In genomic region chr13:110015253-110015652, GRCh38 we compare ENCODE assay signal across 14 cellular contexts.
A peak's percentile ranks its signal among the peaks of the same experiment; 100 is the strongest.
DNase-seq lines count a peak whose midpoint lies in the region; ATAC-seq, FAIRE-seq and TF ChIP-seq lines count a peak whose summit lies in the region.
"Had no signal": no experiment of that assay in that cellular context is flagged by ENCODE, and none has a peak within 500 bp of the region (broad histone marks: within the 10 kb centered on the region; RNA-seq: fewer than 3 reads in every experiment).

No MANE protein-coding gene starts in this region.

- ATAC-seq in GM18505 (IDR thresholded peaks at IDR 0.05; ENCODE audit: unreplicated experiment) (no peak), HG02981 (IDR thresholded peaks at IDR 0.05; ENCODE audit: unreplicated experiment) (no peak)
- ATAC-seq: activated CD8-positive, alpha-beta T cell treated with anti-CD3 and anti-CD28 coated beads for 36 hours had no signal

- DNase-seq in Daoy (ENCODE audit: low read depth) (peak; percentile 60), NCI-H2029 treated with DMSO at 0.1 percent for 48 hours (lab: John Stamatoyannopoulos, UW) (peak; percentile 93), amniotic epithelial cell (ENCODE audit: low read depth) (peak; percentile 38), osteocyte (ENCODE audit: extremely low spot score, unreplicated experiment) (no peak), D721Med (ENCODE audit: insufficient read length, low spot score) (no peak), iPS-NIHi11 (ENCODE audit: low spot score) (no peak)
- DNase-seq: activated CD8-positive, alpha-beta T cell treated with anti-CD3 and anti-CD28 coated beads for 36 hours; activated naive CD4-positive, alpha-beta T cell treated with anti-CD3 and anti-CD28 coated beads for 36 hours; CD4-positive, CD25-positive, alpha-beta regulatory T cell; naive B cell; NCI-H1048; retina had no signal

- H3K27ac Mint-ChIP-seq in osteocyte (ENCODE audit: unreplicated experiment) = peak overlapping the region; percentile 23
- H3K27ac Mint-ChIP-seq: activated CD8-positive, alpha-beta T cell treated with anti-CD3 and anti-CD28 coated beads for 36 hours; activated naive CD4-positive, alpha-beta T cell treated with anti-CD3 and anti-CD28 coated beads for 36 hours; CD4-positive, CD25-positive, alpha-beta regulatory T cell; naive B cell had no signal

- TF ChIP-seq CTCF in osteocyte (IDR thresholded peaks at IDR 0.05) (no peak), D721Med (IDR thresholded peaks at IDR 0.05; ENCODE audit: insufficient read depth, missing control alignments) (no peak)

- H3K4me3 Mint-ChIP-seq in osteocyte (ENCODE audit: unreplicated experiment) = no peak overlapping the region
- H3K4me3 Mint-ChIP-seq: activated CD8-positive, alpha-beta T cell treated with anti-CD3 and anti-CD28 coated beads for 36 hours; activated naive CD4-positive, alpha-beta T cell treated with anti-CD3 and anti-CD28 coated beads for 36 hours; CD4-positive, CD25-positive, alpha-beta regulatory T cell; naive B cell had no signal

- no peak for FAIRE-seq in D721Med (lab: Jason Lieb, UNC)

- no peak for TF ChIP-seq POLR2A in GM18505 (IDR thresholded peaks at IDR 0.05; ENCODE audit: borderline replicate concordance, extremely low read depth, insufficient read depth, insufficient read length)

- peaks cover 74% of the 10 kb centered on the region for H3K4me1 Mint-ChIP-seq in osteocyte (ENCODE audit: unreplicated experiment)
- H3K4me1 Mint-ChIP-seq: CD4-positive, CD25-positive, alpha-beta regulatory T cell; naive B cell had no signal

- peaks cover 5% of the 10 kb centered on the region for H3K9me3 Mint-ChIP-seq in osteocyte (ENCODE audit: unreplicated experiment)
- H3K9me3 Mint-ChIP-seq: activated CD8-positive, alpha-beta T cell treated with anti-CD3 and anti-CD28 coated beads for 36 hours; activated naive CD4-positive, alpha-beta T cell treated with anti-CD3 and anti-CD28 coated beads for 36 hours had no signal

- H3K27me3 Mint-ChIP-seq in osteocyte (ENCODE audit: unreplicated experiment) = no peaks in the 10 kb centered on the region
- H3K27me3 Mint-ChIP-seq: CD4-positive, CD25-positive, alpha-beta regulatory T cell; naive B cell had no signal

- no peaks in the 10 kb centered on the region for H3K36me3 Mint-ChIP-seq in osteocyte (ENCODE audit: unreplicated experiment)
- H3K36me3 Mint-ChIP-seq: CD4-positive, CD25-positive, alpha-beta regulatory T cell; naive B cell had no signal

Comparison
In these comparisons a context has a peak if more than half of its experiments do, and no peak if none do; other contexts are left out.
1. DNase-seq: peak in Daoy (single experiment), NCI-H2029 treated with DMSO at 0.1 percent for 48 hours (single experiment) and amniotic epithelial cell (single experiment); none in osteocyte (single experiment), D721Med (single experiment) and iPS-NIHi11 (single experiment).